ENCODE assay signal across 17 cellular contexts in the genomic region with DNA sequence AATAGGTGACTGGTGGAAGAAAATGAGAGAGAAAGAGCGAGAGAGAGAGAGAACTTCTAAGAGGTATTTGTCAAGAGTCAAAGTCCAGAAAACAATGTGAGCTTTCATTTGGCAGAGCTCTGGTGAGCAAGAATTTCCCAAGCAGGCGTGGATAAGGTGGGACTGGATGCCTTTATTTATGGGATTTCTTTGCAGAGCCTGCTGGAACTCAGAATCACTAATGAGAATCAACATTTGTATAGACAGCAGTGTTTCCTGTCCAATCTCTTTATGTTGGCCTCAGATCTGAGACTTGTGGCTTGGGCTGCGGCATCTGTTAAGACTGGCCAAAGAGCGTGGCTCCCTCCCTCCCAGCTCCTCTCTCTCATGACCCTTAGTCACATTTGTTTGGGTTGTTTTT.
DNase-seq lines count a peak whose midpoint lies in the region; ATAC-seq and TF ChIP-seq lines count a peak whose summit lies in the region.
"Had no signal": no experiment of that assay in that cellular context is flagged by ENCODE, and none has a peak within 500 bp of the region (broad histone marks: within the 10 kb centered on the region; RNA-seq: fewer than 3 reads in every experiment).

No MANE protein-coding gene starts in this region.

- WGBS in neuronal stem cell (ENCODE audit: extremely low coverage in 2 of 2, insufficient read length in 2 of 2, insufficient replicate concordance in 1 of 2), 2 donors, result no CpG with 5 or more reads among the region's 4 CpGs
- WGBS in mammary epithelial cell (ENCODE audit: low coverage, missing lambda C conversion rate), result 13% methylated on average over 4 of the region's 4 CpGs

- H2AFZ ChIP-seq in neuronal stem cell (ENCODE audit: low read length) (peak overlapping the region; percentile 65), mammary epithelial cell (ENCODE audit: low read depth, low read length) (no peak overlapping the region)
- H2AFZ ChIP-seq: PC-9 had no signal

- H3K4ac ChIP-seq in neuronal stem cell (ENCODE audit: low read length), result no peak overlapping the region

- H3K79me2 ChIP-seq in mammary epithelial cell (ENCODE audit: insufficient read depth, low read length), result no peaks in the 10 kb centered on the region

- peak; percentile 80 for DNase-seq in Caki2 (ENCODE audit: low read depth)
- DNase-seq in SK-MEL-5 (ENCODE audit: low read depth, low spot score), result peak; percentile 74
- DNase-seq in foreskin melanocyte, result peak; percentile 72
- DNase-seq in neuronal stem cell (ENCODE audit: low spot score), result peak; percentile 4
- no peak for DNase-seq in germinal center (ENCODE audit: low spot score)
- no peak for DNase-seq in foreskin keratinocyte
- no peak for DNase-seq in mammary epithelial cell
- DNase-seq: activated naive CD8-positive, alpha-beta T cell treated with anti-CD3 and anti-CD28 coated beads, Interleukin-2, amount 50 U/mL, for 24 hours; activated T-cell treated with anti-CD3 and anti-CD28 coated beads, Interleukin-2, amount 50 U/mL, for 24 hours; head of caudate nucleus; HFFc6; NCI-H2029; PC-9; stomach had no signal

- no peak overlapping the region for H2AK5ac ChIP-seq in neuronal stem cell (ENCODE audit: low read depth, low read length)

- ATAC-seq in HG03097 (IDR thresholded peaks at IDR 0.05; ENCODE audit: low FRiP score, unreplicated experiment) (no peak), foreskin keratinocyte (no peak)
- ATAC-seq: activated naive CD8-positive, alpha-beta T cell treated with anti-CD3 and anti-CD28 coated beads, Interleukin-2, amount 50 U/mL, for 24 hours; SK-N-SH treated with all-trans-retinoic acid at 6 μM for 48 hours had no signal

- TF ChIP-seq CTCF in foreskin keratinocyte (conservative IDR thresholded peaks at IDR 0.05) (no peak), mammary epithelial cell (conservative IDR thresholded peaks at IDR 0.05 in 1 of 2, IDR thresholded peaks at IDR 0.05 in 1 of 2; ENCODE audit: extremely low read depth in 1 of 2, insufficient read depth in 1 of 2, low read depth in 1 of 2, low read length in 2 of 2) (no peak)

- intact Hi-C loops in mammary epithelial cell (cut with micrococcal nuclease), result no loop called here

- no peak overlapping the region for H2BK12ac ChIP-seq in neuronal stem cell (ENCODE audit: low read length)

- H4K91ac ChIP-seq in neuronal stem cell (ENCODE audit: low read depth, low read length, poor library complexity), result no peak overlapping the region

- BruUV-seq in mammary epithelial cell (replicated peaks; lab: Mats Ljungman, UMichigan), result no TSS peak

- no peak overlapping the region for H4K8ac ChIP-seq in neuronal stem cell (ENCODE audit: low read depth, low read length)

- no peaks in the 10 kb centered on the region for H3K9me3 ChIP-seq in neuronal stem cell (replicated peaks in 1 of 2; ENCODE audit: control insufficient read depth in 2 of 2, insufficient read depth in 1 of 2, low read depth in 1 of 2, low read length in 2 of 2)
- peaks cover 6% of the 10 kb centered on the region for H3K9me3 ChIP-seq in mammary epithelial cell (replicated peaks; ENCODE audit: insufficient read depth, low read length)
- H3K9me3 ChIP-seq: stomach, uterus had no signal

- H3K27me3 ChIP-seq in neuronal stem cell (ENCODE audit: control insufficient read depth in 3 of 3, insufficient read depth in 3 of 3, low read depth in 1 of 3, low read length in 3 of 3) (no peaks in the 10 kb centered on the region), foreskin keratinocyte (no peaks in the 10 kb centered on the region), mammary epithelial cell (ENCODE audit: insufficient read depth, low read length) (no peaks in the 10 kb centered on the region)
- H3K27me3 ChIP-seq: stomach, uterus had no signal

- no peak overlapping the region for H3K14ac ChIP-seq in neuronal stem cell (ENCODE audit: low read length)

- H3K4me2 ChIP-seq in neuronal stem cell (ENCODE audit: insufficient read depth, low read length, poor library complexity, severe bottlenecking), result no peak overlapping the region
- H3K4me2 ChIP-seq in mammary epithelial cell (ENCODE audit: insufficient read depth, low read depth, low read length), result no peak overlapping the region
- H3K4me2 ChIP-seq: PC-9 had no signal

- no peak overlapping the region for H3K18ac ChIP-seq in neuronal stem cell (ENCODE audit: low read length)

- in situ Hi-C loops in Caki2 (cut with HindIII; ENCODE audit: low pct_unique_long_range_greater_than_20kb, low sequenced_read_pairs), result no loop called here
- in situ Hi-C loops in SK-MEL-5 (cut with HindIII; ENCODE audit: low pct_unique_long_range_greater_than_20kb, low sequenced_read_pairs), result no loop called here
- in situ Hi-C loops in mammary epithelial cell (cut with MboI; ENCODE audit: low sequenced_read_pairs in 2 of 2), result no loop called here

- no peaks in the 10 kb centered on the region for H3K79me1 ChIP-seq in neuronal stem cell (ENCODE audit: low read depth, low read length)

- H2BK5ac ChIP-seq in neuronal stem cell (ENCODE audit: low read length), result no peak overlapping the region

- peaks cover 0 to 1% of the 10 kb centered on the region in 2 donors for H3K4me1 ChIP-seq in neuronal stem cell (ENCODE audit: control insufficient read depth in 2 of 2, insufficient read depth in 1 of 2, low read depth in 1 of 2, low read length in 2 of 2)
- H3K4me1 ChIP-seq in foreskin keratinocyte, result no peaks in the 10 kb centered on the region
- H3K4me1 ChIP-seq in mammary epithelial cell (ENCODE audit: insufficient read depth, low read length), result no peaks in the 10 kb centered on the region
- H3K4me1 ChIP-seq: stomach, uterus had no signal

- H3K4me3 ChIP-seq in neuronal stem cell (ENCODE audit: low read length in 2 of 2) (no peak overlapping the region), mammary epithelial cell (replicated peaks in 1 of 3; ENCODE audit: insufficient read depth in 1 of 3, low read depth in 2 of 3, low read length in 3 of 3) (no peak overlapping the region)
- H3K4me3 ChIP-seq: PC-9, stomach, uterus had no signal

- no peak overlapping the region for H2BK15ac ChIP-seq in neuronal stem cell (ENCODE audit: low read length)

- no peak overlapping the region for H2BK120ac ChIP-seq in neuronal stem cell (ENCODE audit: low read depth, low read length)

- dilution Hi-C loops in mammary epithelial cell (cut with HindIII; ENCODE audit: low sequenced_read_pairs), result no loop called here

- CTCF ChIA-PET in mammary epithelial cell (lab: Charles Lee; ENCODE audit: low non-redundant PET), result no interaction called here

- no peaks in the 10 kb centered on the region for H4K20me1 ChIP-seq in mammary epithelial cell (ENCODE audit: insufficient read depth, low read length)

- no peak overlapping the region for H3K23ac ChIP-seq in neuronal stem cell (ENCODE audit: low read depth, low read length, poor library complexity)

- H3K9ac ChIP-seq in neuronal stem cell (ENCODE audit: low read depth, low read length, poor library complexity) (no peak overlapping the region), mammary epithelial cell (ENCODE audit: insufficient read depth, low read length) (no peak overlapping the region)

- H3K27ac ChIP-seq in neuronal stem cell (replicated peaks; ENCODE audit: low read length) (peak overlapping the region; percentile 71), foreskin keratinocyte (no peak overlapping the region), mammary epithelial cell (ENCODE audit: insufficient read depth, low read depth, low read length) (no peak overlapping the region)
- H3K27ac ChIP-seq: PC-9, stomach, uterus had no signal

- H3K36me3 ChIP-seq in neuronal stem cell (replicated peaks in 1 of 2; ENCODE audit: control insufficient read depth in 2 of 2, insufficient read depth in 2 of 2, low read length in 2 of 2) (no peaks in the 10 kb centered on the region), mammary epithelial cell (ENCODE audit: insufficient read depth, low read length) (no peaks in the 10 kb centered on the region)
- H3K36me3 ChIP-seq: stomach, uterus had no signal

Comparison
In these comparisons a context has a peak if more than half of its experiments do, and no peak if none do; other contexts are left out.
1. DNase-seq: peak in Caki2 (single experiment), SK-MEL-5 (single experiment), foreskin melanocyte (single experiment) and neuronal stem cell (single experiment); none in germinal center (single experiment), foreskin keratinocyte (0 of 2) and mammary epithelial cell (single experiment).